In the genomic region with DNA sequence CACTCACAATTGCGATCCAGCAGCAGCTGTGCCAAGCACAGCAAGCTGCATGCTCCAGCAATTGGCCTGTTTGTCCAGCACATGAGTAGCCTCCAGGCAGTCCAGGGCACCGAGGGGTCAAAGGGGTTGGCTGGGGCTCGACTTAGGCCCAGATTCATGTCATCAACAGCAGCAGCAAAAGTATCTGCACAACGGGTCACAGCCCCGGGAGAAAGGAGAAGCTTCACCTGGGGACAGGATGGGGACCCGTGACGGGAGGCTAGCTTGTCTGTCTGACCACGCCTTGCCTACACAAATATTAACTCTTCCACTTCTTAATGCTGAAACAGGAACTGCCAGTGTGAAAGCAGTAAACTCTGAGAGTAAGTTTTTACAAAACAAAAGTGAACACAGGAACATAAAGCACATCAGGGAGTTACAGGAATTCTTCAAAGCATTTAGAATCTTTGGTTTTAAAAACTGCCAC, we compare ENCODE assay signal across 9 cellular contexts.
DNase-seq lines count a peak whose midpoint lies in the region; ATAC-seq, FAIRE-seq and TF ChIP-seq lines count a peak whose summit lies in the region.
"Had no signal": no experiment of that assay in that cellular context is flagged by ENCODE, and none has a peak within 500 bp of the region (broad histone marks: within the 10 kb centered on the region; RNA-seq: fewer than 3 reads in every experiment).

No MANE protein-coding gene starts in this region.

- H3K4me3 Mint-ChIP-seq in effector memory CD8-positive, alpha-beta T cell: peak overlapping the region; percentile 63 to 65

- peak overlapping the region; percentile 84 to 89 for H3K27ac Mint-ChIP-seq in effector memory CD8-positive, alpha-beta T cell

- H3K4me1 Mint-ChIP-seq in effector memory CD8-positive, alpha-beta T cell (ENCODE audit: low read depth in 2 of 2): peaks cover 16 to 29% of the 10 kb centered on the region in 2 donors

- no peak for TF ChIP-seq POLR2A in GM12891 (IDR thresholded peaks at IDR 0.05; ENCODE audit: low read depth, low read length)
- TF ChIP-seq POLR2A in transverse colon (IDR thresholded peaks at IDR 0.05): no peak
- TF ChIP-seq POLR2A in H54 (IDR thresholded peaks at IDR 0.05; ENCODE audit: low read depth, low read length): no peak

- no peak for TF ChIP-seq CTCF in transverse colon (IDR thresholded peaks at IDR 0.05)

- no peaks in the 10 kb centered on the region for H3K36me3 Mint-ChIP-seq in effector memory CD8-positive, alpha-beta T cell (ENCODE audit: insufficient read depth)

- no peak overlapping the region for H3K4me3 ChIP-seq in transverse colon

- 7 to 20% methylated on average over 5 to 8 of the region's 8 CpGs for WGBS in transverse colon (ENCODE audit: low coverage in 1 of 2), 2 donors

- DNase-seq in GM12891 (ENCODE audit: insufficient read length, low spot score) (peak; percentile 30), HPDE6-E6E7 (ENCODE audit: extremely low spot score) (peak; percentile 12), transverse colon (peak; percentile 34), glomerular visceral epithelial cell (ENCODE audit: extremely low spot score) (no peak), DMS 273 treated with DMSO at 0.1 percent for 48 hours (lab: John Stamatoyannopoulos, UW) (no peak), H54 (ENCODE audit: insufficient read length, low spot score) (no peak)
- no peak for DNase-seq in effector memory CD8-positive, alpha-beta T cell
- DNase-seq: IMR-90 had no signal

- no peaks in the 10 kb centered on the region for H3K9me3 Mint-ChIP-seq in effector memory CD8-positive, alpha-beta T cell

- peaks cover 5 to 30% (median 13%) of the 10 kb centered on the region in 4 donors for H3K4me1 ChIP-seq in transverse colon

- no peaks in the 10 kb centered on the region for H3K9me3 ChIP-seq in transverse colon

- in situ Hi-C loops in transverse colon (cut with MboI; ENCODE audit: low pct_ligation_motif_present in 1 of 4, low pct_unique_long_range_greater_than_20kb in 1 of 4, low sequenced_read_pairs in 3 of 4): no loop called here

- H3K36me3 ChIP-seq in transverse colon: no peaks in the 10 kb centered on the region

- no peak for TF ChIP-seq EP300 in transverse colon (IDR thresholded peaks at IDR 0.05; ENCODE audit: low read depth)

- H3K27me3 Mint-ChIP-seq in effector memory CD8-positive, alpha-beta T cell: no peaks in the 10 kb centered on the region

- no peaks in the 10 kb centered on the region for H3K27me3 ChIP-seq in transverse colon

- peak; percentile 80 for FAIRE-seq in GM12891 (lab: Jason Lieb, UNC)
- FAIRE-seq in H54 (lab: Jason Lieb, UNC): no peak

- peak; percentile 93 for ATAC-seq in GM21515 (IDR thresholded peaks at IDR 0.05; ENCODE audit: unreplicated experiment)
- ATAC-seq in effector memory CD8-positive, alpha-beta T cell (replicated peaks): peak; percentile 52

- H3K27ac ChIP-seq in transverse colon: peak overlapping the region; percentile 28 to 80 (median 64)

- intact Hi-C loops in transverse colon (cut with DNase I; ENCODE audit: low total_unique reads): no loop called here

TF ChIP-seq in GM12891, 5 proteins besides CTCF, POLR2A, EP300 and RAD21:
- TF ChIP-seq PAX5 (IDR thresholded peaks at IDR 0.05; ENCODE audit: insufficient read depth, low read length, severe bottlenecking) (no peak), TAF1 (IDR thresholded peaks at IDR 0.05; ENCODE audit: low read depth, low read length) (no peak), SPI1 (IDR thresholded peaks at IDR 0.05; ENCODE audit: low read depth, low read length) (peak; percentile 85), POLR2AphosphoS5 (IDR thresholded peaks at IDR 0.05; ENCODE audit: low read depth, low read length) (no peak), POU2F2 (IDR thresholded peaks at IDR 0.05; ENCODE audit: low read depth, low read length) (no peak)

Comparison
In these comparisons a context has a peak if more than half of its experiments do, and no peak if none do; other contexts are left out.
1. DNase-seq: peak in GM12891 (single experiment), HPDE6-E6E7 (single experiment) and transverse colon (single experiment); none in effector memory CD8-positive, alpha-beta T cell (0 of 3), glomerular visceral epithelial cell (single experiment), DMS 273 treated with DMSO at 0.1 percent for 48 hours (single experiment) and H54 (single experiment).